Comparison of ENCODE assay signal across 2 cellular contexts in genomic region chr2:219179601-219180465, GRCh38.
TF ChIP-seq lines count a peak whose summit lies in the region.

No MANE protein-coding gene starts in this region.

TF ChIP-seq in SK-N-SH, 30 proteins besides CTCF, POLR2A, EP300 and RAD21 (continued from another document):
- TF ChIP-seq, protein P1, sequence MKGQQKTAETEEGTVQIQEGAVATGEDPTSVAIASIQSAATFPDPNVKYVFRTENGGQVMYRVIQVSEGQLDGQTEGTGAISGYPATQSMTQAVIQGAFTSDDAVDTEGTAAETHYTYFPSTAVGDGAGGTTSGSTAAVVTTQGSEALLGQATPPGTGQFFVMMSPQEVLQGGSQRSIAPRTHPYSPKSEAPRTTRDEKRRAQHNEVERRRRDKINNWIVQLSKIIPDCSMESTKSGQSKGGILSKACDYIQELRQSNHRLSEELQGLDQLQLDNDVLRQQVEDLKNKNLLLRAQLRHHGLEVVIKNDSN (IDR thresholded peaks at IDR 0.05; ENCODE audit: borderline replicate concordance, low read depth) = no peak
- TF ChIP-seq TEAD4 (IDR thresholded peaks at IDR 0.05; ENCODE audit: borderline replicate concordance, insufficient read depth) (no peak), TAF1 (IDR thresholded peaks at IDR 0.05; ENCODE audit: borderline replicate concordance, low read depth, low read length) (no peak), USF2 (IDR thresholded peaks at IDR 0.05; ENCODE audit: borderline replicate concordance, low read depth, low read length) (no peak)

TF ChIP-seq in SK-N-SH treated with all-trans-retinoic acid at 6 μM for 48 hours, 23 proteins besides CTCF, POLR2A, EP300 and RAD21 (continued from another document):
- no peak for TF ChIP-seq POU6F1 (CRISPR knock-in tag; IDR thresholded peaks at IDR 0.05; ENCODE audit: borderline replicate concordance, low read depth)
- TF ChIP-seq ISL1 (CRISPR knock-in tag; IDR thresholded peaks at IDR 0.05) = no peak
- TF ChIP-seq ESRRG (CRISPR knock-in tag; IDR thresholded peaks at IDR 0.05) = no peak
- TF ChIP-seq TSHZ2 (CRISPR knock-in tag; IDR thresholded peaks at IDR 0.05) = no peak
- TF ChIP-seq CSDC2 (CRISPR knock-in tag; IDR thresholded peaks at IDR 0.05) = no peak
- TF ChIP-seq CSRNP3 (CRISPR knock-in tag; IDR thresholded peaks at IDR 0.05) = no peak
- no peak for TF ChIP-seq ZFP3 (CRISPR knock-in tag; IDR thresholded peaks at IDR 0.05)
